In the genomic region with DNA sequence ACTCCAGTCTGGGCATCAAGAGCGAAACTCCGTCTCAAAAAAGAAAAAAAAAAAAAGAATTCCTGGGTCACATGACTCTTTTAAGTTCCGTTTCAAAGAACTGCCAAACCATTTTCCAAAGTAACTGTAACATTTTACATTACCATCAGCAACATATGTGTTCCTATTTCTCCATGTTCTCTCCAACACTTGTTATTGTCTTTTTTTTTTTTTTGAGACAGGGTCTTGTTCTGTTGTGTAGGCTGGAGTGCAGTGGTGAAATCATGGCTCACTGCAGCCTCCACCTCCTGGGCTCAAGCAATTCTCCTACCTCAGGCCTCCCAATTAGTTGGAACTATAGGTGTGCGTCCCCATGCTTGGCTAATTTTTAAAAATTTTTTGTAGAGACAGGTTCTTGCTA, we compare ENCODE assay signal across 2 cellular contexts.
TF ChIP-seq lines count a peak whose summit lies in the region.

No MANE protein-coding gene starts in this region.

TF ChIP-seq in HEK293, 187 proteins besides CTCF, POLR2A, EP300 and RAD21:
- TF ChIP-seq ZNF184 (tag by site-specific recombination; IDR thresholded peaks at IDR 0.05) (peak; percentile 99), ZNF600 (tag by site-specific recombination; IDR thresholded peaks at IDR 0.05) (no peak)
- TF ChIP-seq, protein P1, sequence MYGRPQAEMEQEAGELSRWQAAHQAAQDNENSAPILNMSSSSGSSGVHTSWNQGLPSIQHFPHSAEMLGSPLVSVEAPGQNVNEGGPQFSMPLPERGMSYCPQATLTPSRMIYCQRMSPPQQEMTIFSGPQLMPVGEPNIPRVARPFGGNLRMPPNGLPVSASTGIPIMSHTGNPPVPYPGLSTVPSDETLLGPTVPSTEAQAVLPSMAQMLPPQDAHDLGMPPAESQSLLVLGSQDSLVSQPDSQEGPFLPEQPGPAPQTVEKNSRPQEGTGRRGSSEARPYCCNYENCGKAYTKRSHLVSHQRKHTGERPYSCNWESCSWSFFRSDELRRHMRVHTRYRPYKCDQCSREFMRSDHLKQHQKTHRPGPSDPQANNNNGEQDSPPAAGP (tag by site-specific recombination; IDR thresholded peaks at IDR 0.05), result no peak

TF ChIP-seq in K562, 482 proteins besides CTCF, POLR2A, EP300 and RAD21:
- TF ChIP-seq, protein P2, sequence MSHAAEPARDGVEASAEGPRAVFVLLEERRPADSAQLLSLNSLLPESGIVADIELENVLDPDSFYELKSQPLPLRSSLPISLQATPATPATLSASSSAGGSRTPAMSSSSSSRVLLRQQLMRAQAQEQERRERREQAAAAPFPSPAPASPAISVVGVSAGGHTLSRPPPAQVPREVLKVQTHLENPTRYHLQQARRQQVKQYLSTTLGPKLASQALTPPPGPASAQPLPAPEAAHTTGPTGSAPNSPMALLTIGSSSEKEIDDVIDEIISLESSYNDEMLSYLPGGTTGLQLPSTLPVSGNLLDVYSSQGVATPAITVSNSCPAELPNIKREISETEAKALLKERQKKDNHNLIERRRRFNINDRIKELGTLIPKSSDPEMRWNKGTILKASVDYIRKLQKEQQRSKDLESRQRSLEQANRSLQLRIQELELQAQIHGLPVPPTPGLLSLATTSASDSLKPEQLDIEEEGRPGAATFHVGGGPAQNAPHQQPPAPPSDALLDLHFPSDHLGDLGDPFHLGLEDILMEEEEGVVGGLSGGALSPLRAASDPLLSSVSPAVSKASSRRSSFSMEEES (CRISPR knock-in tag; IDR thresholded peaks at IDR 0.05), result peak; percentile 69
- 0 out of 2 replicates have a peak, but pooled peaks have one; percentile 21 for TF ChIP-seq ZNF184 (CRISPR knock-in tag; IDR thresholded peaks at IDR 0.05)
- TF ChIP-seq RBM25 (IDR thresholded peaks at IDR 0.05; ENCODE audit: low read depth, low read length, severe bottlenecking), result peak; percentile 7
- TF ChIP-seq GABPA (tag; conservative IDR thresholded peaks at IDR 0.05; ENCODE audit: low read depth), result no peak
- no peak for TF ChIP-seq HDAC3 (IDR thresholded peaks at IDR 0.05; ENCODE audit: borderline replicate concordance, partially characterized antibody)
